ENCODE assay signal across 9 cellular contexts in the genomic region with DNA sequence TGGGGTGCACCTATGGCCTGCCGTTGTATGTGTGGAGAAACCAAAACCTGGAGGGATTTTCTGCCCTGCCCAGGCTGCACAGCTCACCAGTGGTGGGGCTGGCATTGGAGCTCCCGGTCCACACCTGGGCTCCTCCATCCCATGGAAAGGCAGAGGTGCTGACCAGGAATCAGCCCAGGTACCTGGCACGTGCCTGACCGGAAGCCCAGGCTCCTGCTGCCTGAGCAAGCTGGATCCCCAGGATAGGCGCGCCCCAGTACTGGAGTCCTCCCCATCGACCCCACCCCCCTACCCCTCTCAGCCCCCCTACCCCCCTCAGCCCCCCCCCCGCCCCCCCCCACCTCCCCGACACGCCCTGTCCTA. TPM values are rescaled to one million over a fixed set of nuclear protein-coding genes. Genes with fewer than 3 reads are reported as not detected.
DNase-seq lines count a peak whose midpoint lies in the region; ATAC-seq, FAIRE-seq and TF ChIP-seq lines count a peak whose summit lies in the region.
"Had no signal": no experiment of that assay in that cellular context is flagged by ENCODE, and none has a peak within 500 bp of the region (broad histone marks: within the 10 kb centered on the region; RNA-seq: fewer than 3 reads in every experiment).

No MANE protein-coding gene starts in this region.

- CTCF ChIA-PET in activated naive CD4-positive, alpha-beta T cell treated with anti-CD3 and anti-CD28 coated beads for 36 hours (lab: Charles Lee) = interaction anchor here (0.8 to 2.5 kb wide), 14 partner anchors 11 to 412 kb away, joined by 3 to 19 read pairs (median 6); partner anchors contain the start of genes HMGA1 and SMIM29

- no peak for DNase-seq in activated naive CD4-positive, alpha-beta T cell treated with anti-CD3 and anti-CD28 coated beads for 36 hours
- no peak for DNase-seq in activated naive CD4-positive, alpha-beta T cell treated with anti-CD3 and anti-CD28 coated beads, Interleukin-2, amount 50 U/mL, for 16 hours
- DNase-seq in adipocyte (ENCODE audit: low read depth) (no peak), mesenchymal stem cell (no peak), type B pancreatic cell (ENCODE audit: extremely low spot score, unreplicated experiment) (no peak), GM19240 (ENCODE audit: insufficient read length, low spot score) (no peak), H54 (ENCODE audit: insufficient read length, low spot score) (no peak)

- H3K27me3 ChIP-seq in adipocyte (replicated peaks; ENCODE audit: control insufficient read depth, insufficient read depth, low read length) = no peaks in the 10 kb centered on the region
- H3K27me3 ChIP-seq in mesenchymal stem cell (ENCODE audit: control insufficient read depth in 1 of 2, insufficient read depth in 1 of 2, low read length in 2 of 2) = no peaks in the 10 kb centered on the region

- no peak for TF ChIP-seq CTCF in type B pancreatic cell (conservative IDR thresholded peaks at IDR 0.05)

- no peak overlapping the region for H3K27ac Mint-ChIP-seq in activated naive CD4-positive, alpha-beta T cell treated with anti-CD3 and anti-CD28 coated beads for 36 hours
- no peak overlapping the region for H3K27ac Mint-ChIP-seq in type B pancreatic cell

- no peak overlapping the region for H2BK15ac ChIP-seq in mesenchymal stem cell (ENCODE audit: low read depth, poor library complexity, severe bottlenecking)

- H4K91ac ChIP-seq in mesenchymal stem cell (ENCODE audit: low read length) = no peak overlapping the region

- H3K27ac ChIP-seq in mesenchymal stem cell (ENCODE audit: low read length, poor library complexity, severe bottlenecking) = no peak overlapping the region

- no peak for TF ChIP-seq POLR2A in H54 (IDR thresholded peaks at IDR 0.05; ENCODE audit: low read depth, low read length)

- H4K8ac ChIP-seq in mesenchymal stem cell (ENCODE audit: low read length) = no peak overlapping the region

- H3K79me1 ChIP-seq in mesenchymal stem cell (replicated peaks; ENCODE audit: low read length, poor library complexity, severe bottlenecking) = no peaks in the 10 kb centered on the region

- H3K23ac ChIP-seq in mesenchymal stem cell (ENCODE audit: low read length in 2 of 2) = no peak overlapping the region

- WGBS in mesenchymal stem cell = 76% methylated on average over 4 of the region's 10 CpGs

- FAIRE-seq in H54 (lab: Jason Lieb, UNC) = no peak

- H3K27me3 Mint-ChIP-seq in activated naive CD4-positive, alpha-beta T cell treated with anti-CD3 and anti-CD28 coated beads for 36 hours (ENCODE audit: low read depth) = no peaks in the 10 kb centered on the region
- H3K27me3 Mint-ChIP-seq in type B pancreatic cell = peaks cover 8% of the 10 kb centered on the region

- H3K36me3 ChIP-seq in adipocyte (ENCODE audit: control insufficient read depth, insufficient read depth, low read length, severe bottlenecking) (no peaks in the 10 kb centered on the region), mesenchymal stem cell (ENCODE audit: control insufficient read depth in 1 of 2, insufficient read depth in 2 of 2, low read depth in 1 of 2, low read length in 2 of 2) (no peaks in the 10 kb centered on the region)

- H3K9me3 ChIP-seq in adipocyte (ENCODE audit: control insufficient read depth, low read length) (no peaks in the 10 kb centered on the region), mesenchymal stem cell (ENCODE audit: control insufficient read depth, low read length) (no peaks in the 10 kb centered on the region)

- H2BK12ac ChIP-seq in mesenchymal stem cell (ENCODE audit: low read length in 2 of 2) = no peak overlapping the region

- H2AFZ ChIP-seq in mesenchymal stem cell (ENCODE audit: low read depth, low read length) = no peak overlapping the region

- H3K18ac ChIP-seq in mesenchymal stem cell (ENCODE audit: low read depth in 1 of 2, low read length in 2 of 2) = no peak overlapping the region

- H2AK5ac ChIP-seq in mesenchymal stem cell (ENCODE audit: low read length, severe bottlenecking) = no peak overlapping the region

- no peaks in the 10 kb centered on the region for H3K9me3 Mint-ChIP-seq in activated naive CD4-positive, alpha-beta T cell treated with anti-CD3 and anti-CD28 coated beads for 36 hours
- no peaks in the 10 kb centered on the region for H3K9me3 Mint-ChIP-seq in type B pancreatic cell

- H3K4ac ChIP-seq in mesenchymal stem cell (ENCODE audit: low read depth in 1 of 2, low read length in 2 of 2) = no peak overlapping the region

- H3K4me3 ChIP-seq in adipocyte (ENCODE audit: low read length) (peak overlapping the region; percentile 80), mesenchymal stem cell (ENCODE audit: insufficient read depth in 1 of 2, low read depth in 1 of 2, low read length in 2 of 2) (peak overlapping the region in 1 of 2 experiments; percentile 77)

- no peak overlapping the region for H3K4me2 ChIP-seq in mesenchymal stem cell (ENCODE audit: low read length, poor library complexity, severe bottlenecking)

- H3K4me1 Mint-ChIP-seq in activated naive CD4-positive, alpha-beta T cell treated with anti-CD3 and anti-CD28 coated beads for 36 hours (ENCODE audit: low read depth) = peaks cover 9% of the 10 kb centered on the region
- H3K4me1 Mint-ChIP-seq in type B pancreatic cell (ENCODE audit: unreplicated experiment) = no peaks in the 10 kb centered on the region

- intact Hi-C loops in activated naive CD4-positive, alpha-beta T cell treated with anti-CD3 and anti-CD28 coated beads for 36 hours (cut with micrococcal nuclease) = loop anchor here (1.0 kb wide), 4 partner anchors 39 to 218 kb away; partner anchors contain the start of genes HMGA1, NUDT3 and SMIM29

- H2BK120ac ChIP-seq in mesenchymal stem cell (ENCODE audit: low read depth, low read length) = no peak overlapping the region

- no peak overlapping the region for H3K14ac ChIP-seq in mesenchymal stem cell (ENCODE audit: low read length in 2 of 2)

- no peak overlapping the region for H2BK5ac ChIP-seq in mesenchymal stem cell (ENCODE audit: low read depth, low read length, poor library complexity, severe bottlenecking)

- peak overlapping the region; percentile 73 for H3K4me3 Mint-ChIP-seq in activated naive CD4-positive, alpha-beta T cell treated with anti-CD3 and anti-CD28 coated beads for 36 hours
- H3K4me3 Mint-ChIP-seq in type B pancreatic cell = peak overlapping the region; percentile 79

- H3K36me3 Mint-ChIP-seq in activated naive CD4-positive, alpha-beta T cell treated with anti-CD3 and anti-CD28 coated beads for 36 hours (ENCODE audit: low read depth) = no peaks in the 10 kb centered on the region
- no peaks in the 10 kb centered on the region for H3K36me3 Mint-ChIP-seq in type B pancreatic cell

- ATAC-seq in GM18498 (IDR thresholded peaks at IDR 0.05; ENCODE audit: unreplicated experiment) = no peak

- peak overlapping the region; percentile 75 for H3K9ac ChIP-seq in adipocyte (ENCODE audit: low read length)
- H3K9ac ChIP-seq in mesenchymal stem cell (ENCODE audit: low read length) = peak overlapping the region; percentile 67

- H3K4me1 ChIP-seq in adipocyte (ENCODE audit: control insufficient read depth, insufficient read depth, low read length) = peaks cover 10% of the 10 kb centered on the region
- H3K4me1 ChIP-seq in mesenchymal stem cell (ENCODE audit: control insufficient read depth, insufficient read depth, low read depth, low read length) = peaks cover 11% of the 10 kb centered on the region

RNA-seq across cellular contexts. Expression of gene HMGA1, which starts 39.9 kb away (rescaled TPM):
- 100 to 1,000 TPM; 705 to 712 TPM for total RNA-seq in activated naive CD4-positive, alpha-beta T cell treated with anti-CD3 and anti-CD28 coated beads for 36 hours
- polyA plus RNA-seq in mesenchymal stem cell (2013, experiment 1 of 2) = 544 TPM
- polyA plus RNA-seq in mesenchymal stem cell (2013, experiment 2 of 2) = 524 TPM
- 244 and 355 TPM in 2 replicates for total RNA-seq in type B pancreatic cell (ENCODE audit: low replicate concordance)

RNA-seq across cellular contexts. Expression of gene GRM4, which starts 50.9 kb away (rescaled TPM):
- under 1 TPM in 1 of 2 experiments, not detected in 1; 0.27 TPM for total RNA-seq in activated naive CD4-positive, alpha-beta T cell treated with anti-CD3 and anti-CD28 coated beads for 36 hours
- polyA plus RNA-seq in mesenchymal stem cell (2013, experiment 1 of 2) = 0.04 TPM
- 0.01 TPM for polyA plus RNA-seq in mesenchymal stem cell (2013, experiment 2 of 2)
- total RNA-seq in type B pancreatic cell (ENCODE audit: low replicate concordance) = 2.2 and 4.2 TPM in 2 replicates
- total RNA-seq: lung microvascular endothelial cell had no signal

RNA-seq across cellular contexts. Expression of gene SMIM29, which starts 52.0 kb away (rescaled TPM):
- 10 to 100 TPM; 11.7 to 13.8 TPM for total RNA-seq in activated naive CD4-positive, alpha-beta T cell treated with anti-CD3 and anti-CD28 coated beads for 36 hours
- polyA plus RNA-seq in mesenchymal stem cell (2013, experiment 1 of 2) = 47.1 TPM
- polyA plus RNA-seq in mesenchymal stem cell (2013, experiment 2 of 2) = 50.5 TPM
- 16.0 and 20.8 TPM in 2 replicates for total RNA-seq in type B pancreatic cell (ENCODE audit: low replicate concordance)
